Comparison of ENCODE assay signal across 10 cellular contexts in genomic region chr5:81825237-81825636, GRCh38.
DNase-seq lines count a peak whose midpoint lies in the region; ATAC-seq, FAIRE-seq and TF ChIP-seq lines count a peak whose summit lies in the region.
"Had no signal": no experiment of that assay in that cellular context is flagged by ENCODE, and none has a peak within 500 bp of the region (broad histone marks: within the 10 kb centered on the region; RNA-seq: fewer than 3 reads in every experiment).

No MANE protein-coding gene starts in this region.

- no peaks in the 10 kb centered on the region for H3K27me3 ChIP-seq in pancreas

- TF ChIP-seq CTCF in pancreas (IDR thresholded peaks at IDR 0.05), result no peak
- no peak for TF ChIP-seq CTCF in GM13977 (IDR thresholded peaks at IDR 0.05; ENCODE audit: extremely low read depth, insufficient read depth, missing control alignments)

- H3K36me3 ChIP-seq in pancreas, result no peaks in the 10 kb centered on the region
- H3K36me3 ChIP-seq: thoracic aorta had no signal

- intact Hi-C loops in pancreas (cut with DNase I), result no loop called here

- peak; percentile 91 for DNase-seq in DMS79 (lab: John Stamatoyannopoulos, UW)
- DNase-seq in NCI-H2171 (lab: John Stamatoyannopoulos, UW), result peak; percentile 18
- DNase-seq in epidermal melanocyte (ENCODE audit: insufficient read length, low spot score), result peak; percentile 44
- DNase-seq in pancreas, result peak in 3 of 6 donors; percentile 29 to 67 (median 44)
- DNase-seq in islet precursor cell, result no peak
- DNase-seq in GM13977 (ENCODE audit: low spot score), result no peak
- no peak for DNase-seq in HuH-7.5 (ENCODE audit: low spot score)

- no peak for FAIRE-seq in pancreas (lab: Jason Lieb, UNC)
- FAIRE-seq: colon had no signal

- 29 to 30% methylated on average over 3 of the region's 3 CpGs for WGBS in pancreas, 2 donors

- no peak overlapping the region for H3K4me3 ChIP-seq in pancreas
- H3K4me3 ChIP-seq: thoracic aorta had no signal

- ATAC-seq in pancreas (peak in 3 of 4 donors; percentile 49 to 70 (median 53)), GM19035 (IDR thresholded peaks at IDR 0.05; ENCODE audit: unreplicated experiment) (no peak)

- no peaks in the 10 kb centered on the region for H3K9me3 ChIP-seq in pancreas
- H3K9me3 ChIP-seq: thoracic aorta had no signal

- H3K27ac ChIP-seq in pancreas, result no peak overlapping the region
- H3K27ac ChIP-seq: thoracic aorta had no signal

- in situ Hi-C loops in GM13977 (cut with MboI; ENCODE audit: low pct_unique_long_range_greater_than_20kb, low sequenced_read_pairs, unreplicated experiment), result loop anchor here (25.0 kb wide), 1 partner anchor 313 kb away; no protein-coding TSS in a partner anchor

- peaks cover 0 to 3% (median 1%) of the 10 kb centered on the region in 3 donors for H3K4me1 ChIP-seq in pancreas

Comparison
In these comparisons a context has a peak if more than half of its experiments do, and no peak if none do; other contexts are left out.
1. DNase-seq: peak in DMS79 (single experiment), NCI-H2171 (single experiment) and epidermal melanocyte (single experiment); none in islet precursor cell (single experiment), GM13977 (single experiment) and HuH-7.5 (single experiment).